In the genomic region with DNA sequence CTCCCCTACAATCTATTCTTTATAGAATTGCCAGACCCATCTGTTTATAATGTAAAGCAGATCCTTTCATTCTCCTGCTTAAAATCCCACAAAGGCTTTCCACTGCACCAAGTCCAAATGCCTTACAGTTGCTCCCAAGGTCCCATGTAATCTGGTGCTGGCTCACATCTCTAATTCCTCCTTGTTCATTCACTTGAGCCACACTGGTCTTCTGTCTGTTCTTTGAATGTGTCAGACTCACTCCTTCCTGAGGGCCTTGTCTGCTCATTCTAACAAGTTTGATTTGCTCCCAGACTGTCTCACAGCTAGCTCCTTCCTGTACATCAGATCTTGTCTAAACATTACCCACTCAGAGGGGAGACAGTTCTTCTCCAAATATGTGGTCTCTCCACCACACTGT, we compare ENCODE assay signal across 17 cellular contexts.
"Had no signal": no experiment of that assay in that cellular context is flagged by ENCODE, and none has a peak within 500 bp of the region (broad histone marks: within the 10 kb centered on the region; RNA-seq: fewer than 3 reads in every experiment).

No MANE protein-coding gene starts in this region.

- H3K36me3 ChIP-seq: esophagus squamous epithelium, gastrocnemius medialis, heart left ventricle, right lobe of liver, spleen, stomach, upper lobe of right lung had no signal

- H3K27me3 ChIP-seq: body of pancreas, esophagus squamous epithelium, gastrocnemius medialis, heart left ventricle, right lobe of liver, spleen, stomach, testis, upper lobe of right lung had no signal

- DNase-seq: activated CD4-positive, alpha-beta T cell treated with anti-CD3 and anti-CD28 coated beads, Interleukin-2, amount 50 U/mL, for 4 hours; activated CD4-positive, CD25-positive, alpha-beta regulatory T cell treated with anti-CD3 and anti-CD28 coated beads, Interleukin-2, amount 50 U/mL, for 72 hours; activated naive CD4-positive, alpha-beta T cell treated with anti-CD3 and anti-CD28 coated beads, Interleukin-2, amount 10 ng/mL, durations not matched to agents 7 days and 5 days; activated T-cell treated with anti-CD3 and anti-CD28 coated beads, Interleukin-2, amount 50 U/mL, for 1 hour; body of pancreas; esophagus squamous epithelium; gastrocnemius medialis; heart left ventricle; midbrain; right lobe of liver; spleen; stomach; T-helper 9 cell; testis; upper lobe of right lung had no signal

- H3K27ac ChIP-seq: body of pancreas, coronary artery, esophagus squamous epithelium, gastrocnemius medialis, heart left ventricle, right lobe of liver, spleen, stomach, testis, upper lobe of right lung had no signal

- ATAC-seq: body of pancreas, gastrocnemius medialis, heart left ventricle, right lobe of liver, upper lobe of right lung had no signal

- H3K4me1 ChIP-seq: body of pancreas, gastrocnemius medialis, heart left ventricle, right lobe of liver, spleen, stomach, testis, upper lobe of right lung had no signal

- H3K9me3 ChIP-seq: body of pancreas, gastrocnemius medialis, right lobe of liver, testis, upper lobe of right lung had no signal

- H3K4me3 ChIP-seq: body of pancreas, coronary artery, esophagus squamous epithelium, gastrocnemius medialis, heart left ventricle, lung, right lobe of liver, spleen, stomach, testis, upper lobe of right lung had no signal
